ENCODE assay signal across 23 cellular contexts in genomic region chr5:30997681-30998080, GRCh38.
"Had no signal": no experiment of that assay in that cellular context is flagged by ENCODE, and none has a peak within 500 bp of the region (broad histone marks: within the 10 kb centered on the region; RNA-seq: fewer than 3 reads in every experiment).

No MANE protein-coding gene starts in this region.

- H3K9me3 ChIP-seq: pancreas, prostate gland, testis, thyroid gland, transverse colon, upper lobe of left lung, vagina had no signal

- H3K4me1 ChIP-seq: left ventricle myocardium inferior, pancreas, prostate gland, stomach, testis, thyroid gland, transverse colon, upper lobe of left lung, vagina had no signal

- H3K36me3 ChIP-seq: left ventricle myocardium inferior, pancreas, prostate gland, stomach, thyroid gland, transverse colon, upper lobe of left lung, vagina had no signal

- H3K27me3 ChIP-seq: pancreas, stomach, testis, thyroid gland, transverse colon, upper lobe of left lung, vagina had no signal

- H3K4me3 ChIP-seq: left ventricle myocardium inferior, lung, pancreas, prostate gland, skin epidermis, stomach, testis, thyroid gland, transverse colon, upper lobe of left lung, vagina had no signal

- DNase-seq: islet precursor cell; left ventricle myocardium inferior; naive thymus-derived CD8-positive, alpha-beta T cell; nucleus accumbens; pancreas; posterior cingulate gyrus; retina; right cardiac atrium; stimulated activated CD4-positive, alpha-beta T cell treated with anti-CD3 and anti-CD28 coated beads, Interleukin-12 subunit alpha, Interleukin-12 subunit beta, amount 100 ng/mL, for 4 hours; stimulated activated CD4-positive, alpha-beta T cell treated with anti-CD3 and anti-CD28 coated beads, Interleukin-15, amount 100 ng/mL, for 24 hours; stimulated activated CD4-positive, alpha-beta T cell treated with anti-CD3 and anti-CD28 coated beads, Interleukin-2, amount 100 ng/mL, for 24 hours; stimulated activated CD4-positive, alpha-beta T cell treated with anti-CD3 and anti-CD28 coated beads, Interleukin-4, amount 100 ng/mL, for 1 hour; stimulated activated naive B cell treated with anti-CD40 and anti-IgM and Interleukin-4, amounts not matched to agents 10 μg/mL and 1 μg/mL and 100 μg/mL, for 72 hours; stimulated activated naive CD8-positive, alpha-beta T cell treated with anti-CD3 and anti-CD28 coated beads, Interleukin-15, Interleukin-2, amounts not matched to agents 100 U/mL and 50 U/mL, for 24 hours; stomach; testis; thyroid gland; transverse colon; upper lobe of left lung had no signal
